In genomic region chr17:40726919-40727318, GRCh38 we compare ENCODE assay signal across 11 cellular contexts. TPM values are rescaled to one million over a fixed set of nuclear protein-coding genes. Genes with fewer than 3 reads are reported as not detected.
DNase-seq lines count a peak whose midpoint lies in the region; ATAC-seq and TF ChIP-seq lines count a peak whose summit lies in the region.
"Had no signal": no experiment of that assay in that cellular context is flagged by ENCODE, and none has a peak within 500 bp of the region (broad histone marks: within the 10 kb centered on the region; RNA-seq: fewer than 3 reads in every experiment).

No MANE protein-coding gene starts in this region.

- peaks cover 26% of the 10 kb centered on the region for H3K4me1 Mint-ChIP-seq in activated B cell treated with CpG ODN at 0.5 μM for 24 hours

- TF ChIP-seq RAD21 in HCT116 (IDR thresholded peaks at IDR 0.05; ENCODE audit: low read depth), result peak; percentile 48

- TF ChIP-seq POLR2A in HCT116 (IDR thresholded peaks at IDR 0.05; ENCODE audit: borderline replicate concordance, extremely low read depth, insufficient read depth, insufficient read length) (no peak), testis (IDR thresholded peaks at IDR 0.05) (no peak)

- no TSS peak for BruUV-seq in HCT116 (replicated peaks; lab: Mats Ljungman, UMichigan)

- no peaks in the 10 kb centered on the region for H3K9me2 ChIP-seq in HCT116 (ENCODE audit: insufficient read depth)

- H3K4me1 ChIP-seq in HCT116 (ENCODE audit: control insufficient read depth in 1 of 2, insufficient read depth in 2 of 2, low read length in 2 of 2) (no peaks in the 10 kb centered on the region), testis (no peaks in the 10 kb centered on the region), colonic mucosa (no peaks in the 10 kb centered on the region)

- H3K9me3 Mint-ChIP-seq in activated B cell treated with CpG ODN at 0.5 μM for 24 hours, result no peaks in the 10 kb centered on the region
- H3K9me3 Mint-ChIP-seq: activated naive CD8-positive, alpha-beta T cell treated with anti-CD3 and anti-CD28 coated beads, Interleukin-2, amount 10 ng/mL, durations not matched to agents 7 days and 5 days had no signal

- H3K4me3 ChIP-seq in BJ (ENCODE audit: low read depth, low read length) (no peak overlapping the region), HCT116 (replicated peaks in 1 of 2; ENCODE audit: low read depth in 1 of 2, low read length in 2 of 2) (no peak overlapping the region), testis (no peak overlapping the region), colonic mucosa (no peak overlapping the region)

- H3K27ac ChIP-seq in HCT116 (ENCODE audit: low read depth, low read length) (no peak overlapping the region), testis (no peak overlapping the region), colonic mucosa (no peak overlapping the region)

- no peak for DNase-seq in BJ (ENCODE audit: low read depth)
- DNase-seq in HCT116 (ENCODE audit: low read depth, low spot score), result peak; percentile 16
- no peak for DNase-seq in activated B cell treated with CpG ODN at 0.5 μM for 24 hours
- peak; percentile 28 for DNase-seq in kidney tubule cell (ENCODE audit: low spot score)
- DNase-seq in RPMI8226, result no peak
- no peak for DNase-seq in testis
- DNase-seq in colonic mucosa, result no peak
- DNase-seq: activated naive CD8-positive, alpha-beta T cell treated with anti-CD3 and anti-CD28 coated beads, Interleukin-2, amount 10 ng/mL, durations not matched to agents 7 days and 5 days; NCI-H1417 treated with DMSO at 0.1 percent for 48 hours had no signal

- no peak overlapping the region for H3K4me2 ChIP-seq in HCT116 (ENCODE audit: low read length)

- H3K36me3 ChIP-seq in BJ (ENCODE audit: control insufficient read depth, insufficient read depth, low read length) (no peaks in the 10 kb centered on the region), HCT116 (ENCODE audit: control insufficient read depth in 1 of 2, insufficient read depth in 2 of 2, low read length in 2 of 2) (no peaks in the 10 kb centered on the region), testis (ENCODE audit: low read depth, missing control alignments) (no peaks in the 10 kb centered on the region), colonic mucosa (no peaks in the 10 kb centered on the region)

- no peaks in the 10 kb centered on the region for H4K20me1 ChIP-seq in HCT116 (ENCODE audit: insufficient read depth)

- H3K9ac ChIP-seq in HCT116 (ENCODE audit: low read length), result no peak overlapping the region
- H3K9ac ChIP-seq in colonic mucosa (ENCODE audit: low read depth in 2 of 2, low read length in 2 of 2), result no peak overlapping the region

- no peaks in the 10 kb centered on the region for H3K79me2 ChIP-seq in HCT116 (ENCODE audit: insufficient read depth, low read length)

- CTCF ChIA-PET in BJ (lab: Yijun Ruan, JAX) (interaction anchor here (0.8 to 0.9 kb wide), 2 partner anchors 107 to 112 kb away, joined by 3 read pairs; no protein-coding TSS in a partner anchor), HCT116 (lab: Charles Lee) (interaction anchor here (1.0 kb wide), 1 partner anchor 10 kb away, joined by 3 read pairs; no protein-coding TSS in a partner anchor), activated B cell treated with CpG ODN at 0.5 μM for 24 hours (lab: Charles Lee) (interaction anchor here (0.8 to 1.1 kb wide), 5 partner anchors 74 to 939 kb away, joined by 3 to 6 read pairs (median 3); no protein-coding TSS in a partner anchor)

- peaks cover 7% of the 10 kb centered on the region for H3K27me3 ChIP-seq in BJ (ENCODE audit: control insufficient read depth, insufficient read depth, low read length)
- H3K27me3 ChIP-seq in HCT116 (ENCODE audit: insufficient read depth, low read length), result no peaks in the 10 kb centered on the region
- H3K27me3 ChIP-seq in testis, result no peaks in the 10 kb centered on the region
- H3K27me3 ChIP-seq in colonic mucosa, result no peaks in the 10 kb centered on the region

- RAD21 ChIA-PET in HCT116 (lab: Charles Lee; ENCODE audit: low non-redundant PET in 1 of 2, low total read pairs in 2 of 2, uncharacterized antibody in 2 of 2, unreplicated experiment in 2 of 2), result no interaction called here

- POLR2A ChIA-PET in BJ (lab: Charles Lee) (no interaction called here), HCT116 (lab: Charles Lee) (no interaction called here), activated B cell treated with CpG ODN at 0.5 μM for 24 hours (lab: Charles Lee) (interaction anchor here (0.8 to 1.4 kb wide), 8 partner anchors 80 to 962 kb away, joined by 3 to 8 read pairs (median 4); partner anchors contain the start of gene SMARCE1)

- intact Hi-C loops in HCT116 (cut with micrococcal nuclease), result loop anchor here (2.0 kb wide), 1 partner anchor 106 kb away; no protein-coding TSS in a partner anchor
- intact Hi-C loops in activated B cell treated with CpG ODN at 0.5 μM for 24 hours (cut with micrococcal nuclease), result loop anchor here (1.0 to 5.0 kb wide), 4 partner anchors 103 to 165 kb away; no protein-coding TSS in a partner anchor
- intact Hi-C loops in testis (cut with DNase I; ENCODE audit: low total_unique reads), result no loop called here
- intact Hi-C loops in colonic mucosa (cut with DNase I), result loop anchor here (10.0 kb wide), 1 partner anchor 102 kb away; no protein-coding TSS in a partner anchor

- peak overlapping the region; percentile 12 for H3K4me3 Mint-ChIP-seq in activated B cell treated with CpG ODN at 0.5 μM for 24 hours
- H3K4me3 Mint-ChIP-seq: activated naive CD8-positive, alpha-beta T cell treated with anti-CD3 and anti-CD28 coated beads, Interleukin-2, amount 10 ng/mL, durations not matched to agents 7 days and 5 days had no signal

- peak; percentile 40; the same call in 1 of the 2 replicates for TF ChIP-seq CTCF in BJ (IDR thresholded peaks at IDR 0.05; ENCODE audit: insufficient read depth, low read depth, low read length)
- peak; percentile 20 to 43 (median 41); a peak in 5 of 6 replicates for TF ChIP-seq CTCF in HCT116 (IDR thresholded peaks at IDR 0.05 in 2 of 3, conservative IDR thresholded peaks at IDR 0.05 in 1 of 3; ENCODE audit: borderline replicate concordance in 1 of 3, insufficient read depth in 1 of 3, low read depth in 2 of 3, low read length in 2 of 3)
- TF ChIP-seq CTCF in activated B cell treated with CpG ODN at 0.5 μM for 24 hours (IDR thresholded peaks at IDR 0.05), result no peak
- TF ChIP-seq CTCF in testis (IDR thresholded peaks at IDR 0.05), result no peak
- no peak for TF ChIP-seq CTCF in colonic mucosa (IDR thresholded peaks at IDR 0.05)

- peak overlapping the region; percentile 74 for H3K27ac Mint-ChIP-seq in activated B cell treated with CpG ODN at 0.5 μM for 24 hours
- H3K27ac Mint-ChIP-seq: activated naive CD8-positive, alpha-beta T cell treated with anti-CD3 and anti-CD28 coated beads, Interleukin-2, amount 10 ng/mL, durations not matched to agents 7 days and 5 days had no signal

- peak; percentile 65 for ATAC-seq in HCT116
- no peak for ATAC-seq in activated B cell treated with CpG ODN at 0.5 μM for 24 hours (ENCODE audit: low read depth)
- ATAC-seq in HG03045 (IDR thresholded peaks at IDR 0.05; ENCODE audit: unreplicated experiment), result no peak

- WGBS in testis, 2 donors, result 67 to 71% methylated on average over 2 of the region's 2 CpGs

- no peaks in the 10 kb centered on the region for H3K9me3 ChIP-seq in HCT116 (ENCODE audit: control insufficient read depth in 1 of 2, insufficient read depth in 1 of 2, low read depth in 1 of 2, low read length in 2 of 2)
- H3K9me3 ChIP-seq in testis, result no peaks in the 10 kb centered on the region
- no peaks in the 10 kb centered on the region for H3K9me3 ChIP-seq in colonic mucosa

- H3K27me3 Mint-ChIP-seq in activated B cell treated with CpG ODN at 0.5 μM for 24 hours, result no peaks in the 10 kb centered on the region

- no peaks in the 10 kb centered on the region for H3K36me3 Mint-ChIP-seq in activated B cell treated with CpG ODN at 0.5 μM for 24 hours (ENCODE audit: low read depth)
- H3K36me3 Mint-ChIP-seq: activated naive CD8-positive, alpha-beta T cell treated with anti-CD3 and anti-CD28 coated beads, Interleukin-2, amount 10 ng/mL, durations not matched to agents 7 days and 5 days had no signal

- peak overlapping the region; percentile 4 for H2AFZ ChIP-seq in HCT116 (ENCODE audit: low read depth, low read length, poor library complexity, severe bottlenecking)

TF ChIP-seq in HCT116, 20 proteins besides CTCF, POLR2A, EP300 and RAD21 (continues in another document):
- TF ChIP-seq FOSL1 (IDR thresholded peaks at IDR 0.05; ENCODE audit: low read depth) (no peak), ZFX (IDR thresholded peaks at IDR 0.05) (no peak), SIN3A (IDR thresholded peaks at IDR 0.05; ENCODE audit: low read depth) (no peak), MAX (IDR thresholded peaks at IDR 0.05) (no peak)

RNA-seq across cellular contexts. Expression of gene KRT24, which starts 23.4 kb away (rescaled TPM):
- not detected in 2 replicates for polyA plus RNA-seq in BJ (2011; rRNA removed)
- not detected in 2 replicates for polyA minus RNA-seq in BJ (2011; rRNA and poly(A)+ RNA removed)
- total RNA-seq in HCT116 (2021; ENCODE audit: unreplicated experiment), result not detected
- polyA plus RNA-seq in HCT116 (2012), result not detected in 2 replicates
- not detected in 2 replicates for total RNA-seq in activated B cell treated with CpG ODN at 0.5 μM for 24 hours
- under 1 TPM in 1 of 2 donors, not detected in 1; 0.12 TPM for total RNA-seq in testis
- not detected for polyA plus RNA-seq in testis (ENCODE audit: insufficient read depth, low read depth, low replicate concordance)
- total RNA-seq in colonic mucosa, result 1 to 10 TPM in 1 of 2 donors, under 1 TPM in 1; 0.57 to 1.1 TPM
- total RNA-seq: activated naive CD8-positive, alpha-beta T cell treated with anti-CD3 and anti-CD28 coated beads, Interleukin-2, amount 10 ng/mL, durations not matched to agents 7 days and 5 days; subcutaneous adipose tissue had no signal

RNA-seq across cellular contexts. Expression of gene KRT25, which starts 28.2 kb away (rescaled TPM):
- polyA plus RNA-seq in BJ (2011; rRNA removed) (not detected in 2 replicates), testis (ENCODE audit: insufficient read depth, low read depth, low replicate concordance) (1.6 TPM)
- not detected in 2 replicates for polyA minus RNA-seq in BJ (2011; rRNA and poly(A)+ RNA removed)
- total RNA-seq in HCT116 (2021; ENCODE audit: unreplicated experiment) (not detected), activated B cell treated with CpG ODN at 0.5 μM for 24 hours (not detected in 2 replicates), testis (1 to 10 TPM; 1.2 to 1.3 TPM), colonic mucosa (not detected)
- not detected in 2 replicates for polyA plus RNA-seq in HCT116 (2012)
- total RNA-seq: activated naive CD8-positive, alpha-beta T cell treated with anti-CD3 and anti-CD28 coated beads, Interleukin-2, amount 10 ng/mL, durations not matched to agents 7 days and 5 days; subcutaneous adipose tissue had no signal

RNA-seq across cellular contexts. Expression of gene KRT26, which starts 45.1 kb away (rescaled TPM):
- polyA plus RNA-seq in BJ (2011; rRNA removed) (not detected in 2 replicates), testis (ENCODE audit: insufficient read depth, low read depth, low replicate concordance) (0.30 TPM)
- not detected in 2 replicates for polyA minus RNA-seq in BJ (2011; rRNA and poly(A)+ RNA removed)
- total RNA-seq in HCT116 (2021; ENCODE audit: unreplicated experiment) (not detected), activated B cell treated with CpG ODN at 0.5 μM for 24 hours (not detected in 2 replicates), testis (under 1 TPM; 0.62 to 0.79 TPM), colonic mucosa (not detected)
- polyA plus RNA-seq in HCT116 (2012), result not detected in 2 replicates
- total RNA-seq: activated naive CD8-positive, alpha-beta T cell treated with anti-CD3 and anti-CD28 coated beads, Interleukin-2, amount 10 ng/mL, durations not matched to agents 7 days and 5 days; subcutaneous adipose tissue had no signal

RNA-seq across cellular contexts. Expression of gene KRT27, which starts 55.4 kb away (rescaled TPM):
- not detected in 2 replicates for polyA plus RNA-seq in BJ (2011; rRNA removed)
- not detected in 2 replicates for polyA minus RNA-seq in BJ (2011; rRNA and poly(A)+ RNA removed)
- total RNA-seq in HCT116 (2021; ENCODE audit: unreplicated experiment), result not detected
- polyA plus RNA-seq in HCT116 (2012), result not detected in 2 replicates
- total RNA-seq in activated B cell treated with CpG ODN at 0.5 μM for 24 hours, result not detected in 2 replicates
- total RNA-seq in testis, result 1 to 10 TPM in 1 of 2 donors, under 1 TPM in 1; 0.87 to 1.4 TPM
- polyA plus RNA-seq in testis (ENCODE audit: insufficient read depth, low read depth, low replicate concordance), result 0.58 TPM
- not detected for total RNA-seq in colonic mucosa
- total RNA-seq: activated naive CD8-positive, alpha-beta T cell treated with anti-CD3 and anti-CD28 coated beads, Interleukin-2, amount 10 ng/mL, durations not matched to agents 7 days and 5 days; subcutaneous adipose tissue had no signal

Comparison
In these comparisons a context has a peak if more than half of its experiments do, and no peak if none do; other contexts are left out.
1. DNase-seq: peak in HCT116 (single experiment) and kidney tubule cell (single experiment); none in BJ (single experiment), activated B cell treated with CpG ODN at 0.5 μM for 24 hours (single experiment), RPMI8226 (single experiment), testis (single experiment) and colonic mucosa (single experiment).
2. CTCF ChIP-seq: peak in BJ (single experiment) and HCT116 (3 of 3); none in activated B cell treated with CpG ODN at 0.5 μM for 24 hours (single experiment), testis (0 of 3) and colonic mucosa (single experiment).